ENCODE assay signal across 17 cellular contexts in genomic region chr1:8676813-8677212, GRCh38.
"Had no signal": no experiment of that assay in that cellular context is flagged by ENCODE, and none has a peak within 500 bp of the region (broad histone marks: within the 10 kb centered on the region; RNA-seq: fewer than 3 reads in every experiment).

No MANE protein-coding gene starts in this region.

- H3K27me3 Mint-ChIP-seq: activated naive CD8-positive, alpha-beta T cell treated with anti-CD3 and anti-CD28 coated beads, Interleukin-2, amount 10 ng/mL, durations not matched to agents 7 days and 5 days; central memory CD8-positive, alpha-beta T cell; type B pancreatic cell had no signal

- ATAC-seq: foreskin keratinocyte, left lung had no signal

- H3K36me3 ChIP-seq: brain microvascular endothelial cell, colonic mucosa, left lung, neural progenitor cell, prostate gland, right atrium auricular region, stomach had no signal

- H2AFZ ChIP-seq: neural progenitor cell had no signal

- H3K4me3 Mint-ChIP-seq: activated naive CD8-positive, alpha-beta T cell treated with anti-CD3 and anti-CD28 coated beads, Interleukin-2, amount 10 ng/mL, durations not matched to agents 7 days and 5 days; activated T-helper 1 cell treated with anti-CD3 and anti-CD28 coated beads, Interleukin-12 subunit alpha, Interleukin-12 subunit beta, Interleukin-2, Interleukin-4 antibody, amounts not matched to agents 30 ng/mL and 10 ng/mL and 1 ng/mL, durations not matched to agents 14 hours and 24 hours and 36 hours; central memory CD8-positive, alpha-beta T cell; neural progenitor cell; type B pancreatic cell had no signal

- DNase-seq: activated CD4-positive, alpha-beta T cell treated with anti-CD3 and anti-CD28 coated beads, Interleukin-2, amount 50 U/mL, for 1 hour; activated CD4-positive, CD25-positive, alpha-beta regulatory T cell; activated CD8-positive, alpha-beta memory T cell treated with anti-CD3 and anti-CD28 coated beads for 24 hours; activated naive CD8-positive, alpha-beta T cell treated with anti-CD3 and anti-CD28 coated beads, Interleukin-2, amount 10 ng/mL, durations not matched to agents 7 days and 5 days; brain microvascular endothelial cell; colonic mucosa; foreskin keratinocyte; head of caudate nucleus; left lung; stimulated activated CD4-positive, alpha-beta T cell treated with anti-CD3 and anti-CD28 coated beads, Interleukin-2, amount 100 ng/mL, for 24 hours; stomach had no signal

- H3K27ac Mint-ChIP-seq: activated naive CD8-positive, alpha-beta T cell treated with anti-CD3 and anti-CD28 coated beads, Interleukin-2, amount 10 ng/mL, durations not matched to agents 7 days and 5 days; activated T-helper 1 cell treated with anti-CD3 and anti-CD28 coated beads, Interleukin-12 subunit alpha, Interleukin-12 subunit beta, Interleukin-2, Interleukin-4 antibody, amounts not matched to agents 30 ng/mL and 10 ng/mL and 1 ng/mL, durations not matched to agents 14 hours and 24 hours and 36 hours; neural progenitor cell; type B pancreatic cell had no signal

- H3K27ac ChIP-seq: brain microvascular endothelial cell, colonic mucosa, foreskin keratinocyte, left lung, neural progenitor cell, prostate gland, right atrium auricular region had no signal

- H3K4me2 ChIP-seq: neural progenitor cell had no signal

- H3K9me3 ChIP-seq: colonic mucosa, left lung, prostate gland, right atrium auricular region, stomach had no signal

- H3K4me3 ChIP-seq: colonic mucosa, left lung, neural progenitor cell, prostate gland, right atrium auricular region, stomach had no signal

- H3K27me3 ChIP-seq: brain microvascular endothelial cell, colonic mucosa, foreskin keratinocyte, left lung, neural progenitor cell, right atrium auricular region, stomach had no signal

- H3K9me3 Mint-ChIP-seq: activated naive CD8-positive, alpha-beta T cell treated with anti-CD3 and anti-CD28 coated beads, Interleukin-2, amount 10 ng/mL, durations not matched to agents 7 days and 5 days; activated T-helper 1 cell treated with anti-CD3 and anti-CD28 coated beads, Interleukin-12 subunit alpha, Interleukin-12 subunit beta, Interleukin-2, Interleukin-4 antibody, amounts not matched to agents 30 ng/mL and 10 ng/mL and 1 ng/mL, durations not matched to agents 14 hours and 24 hours and 36 hours; central memory CD8-positive, alpha-beta T cell; neural progenitor cell; type B pancreatic cell had no signal

- H3K9ac ChIP-seq: neural progenitor cell had no signal
